Comparison of ENCODE assay signal across 15 cellular contexts in the genomic region with DNA sequence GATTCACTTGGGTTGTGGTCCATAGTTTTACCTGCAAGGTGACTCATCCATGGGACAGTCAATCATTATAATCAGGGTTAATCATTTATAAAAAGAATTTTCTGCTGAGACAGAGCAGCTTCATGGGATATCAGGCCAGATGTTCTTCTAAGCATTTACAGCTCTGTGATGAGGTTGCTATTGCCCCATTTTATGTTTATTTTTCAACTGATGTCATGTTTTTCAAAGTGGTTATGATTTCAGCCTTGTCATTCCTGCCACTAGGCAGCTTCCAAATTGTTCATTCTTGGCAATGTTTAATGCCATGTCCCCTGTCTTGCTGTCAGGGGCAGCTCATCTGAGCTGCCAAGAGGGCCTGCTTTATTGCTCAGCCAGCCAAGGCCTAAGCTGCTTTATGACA. TPM values are rescaled to one million over a fixed set of nuclear protein-coding genes. Genes with fewer than 3 reads are reported as not detected.
A peak's percentile ranks its signal among the peaks of the same experiment; 100 is the strongest.
DNase-seq lines count a peak whose midpoint lies in the region; ATAC-seq, FAIRE-seq and TF ChIP-seq lines count a peak whose summit lies in the region.
"Had no signal": no experiment of that assay in that cellular context is flagged by ENCODE, and none has a peak within 500 bp of the region (broad histone marks: within the 10 kb centered on the region; RNA-seq: fewer than 3 reads in every experiment).

No MANE protein-coding gene starts in this region.

- H3K36me3 Mint-ChIP-seq in astrocyte (ENCODE audit: low read depth, unreplicated experiment), result peaks cover 4% of the 10 kb centered on the region
- H3K36me3 Mint-ChIP-seq in activated CD4-positive, alpha-beta T cell treated with anti-CD3 and anti-CD28 coated beads, Interleukin-2, amount 10 ng/mL, durations not matched to agents 7 days and 5 days (ENCODE audit: low read depth), result no peaks in the 10 kb centered on the region

- H4K20me1 ChIP-seq in astrocyte (ENCODE audit: insufficient read depth, low read length), result no peaks in the 10 kb centered on the region

- no peaks in the 10 kb centered on the region for H3K36me3 ChIP-seq in astrocyte (ENCODE audit: insufficient read depth, low read length)
- H3K36me3 ChIP-seq in skeletal muscle tissue (ENCODE audit: control insufficient read depth in 3 of 3, insufficient read depth in 3 of 3, low read length in 3 of 3), result peaks cover 0 to 5% (median 0%) of the 10 kb centered on the region in 3 donors
- H3K36me3 ChIP-seq: sigmoid colon had no signal

- FAIRE-seq in astrocyte (lab: Jason Lieb, UNC), result no peak
- FAIRE-seq: H54 had no signal

- POLR2A ChIA-PET in activated CD4-positive, alpha-beta T cell treated with anti-CD3 and anti-CD28 coated beads, Interleukin-2, amount 10 ng/mL, durations not matched to agents 7 days and 5 days (lab: Charles Lee), result interaction anchor here (0.7 kb wide), 1 partner anchor 21 kb away, joined by 3 read pairs; no protein-coding TSS in a partner anchor

- ATAC-seq in left ventricle myocardium superior (peak; percentile 75), GM21447 (IDR thresholded peaks at IDR 0.05; ENCODE audit: unreplicated experiment) (no peak)

- no peaks in the 10 kb centered on the region for H3K79me2 ChIP-seq in astrocyte (ENCODE audit: insufficient read depth, low read length)

- CTCF ChIA-PET in activated CD4-positive, alpha-beta T cell treated with anti-CD3 and anti-CD28 coated beads, Interleukin-2, amount 10 ng/mL, durations not matched to agents 7 days and 5 days (lab: Charles Lee), result interaction anchor here (1.2 kb wide), 1 partner anchor 15 kb away, joined by 3 read pairs; no protein-coding TSS in a partner anchor

- peaks cover 12% of the 10 kb centered on the region for H3K4me1 ChIP-seq in astrocyte (ENCODE audit: insufficient read depth, low read length)
- H3K4me1 ChIP-seq in skeletal muscle tissue (ENCODE audit: control insufficient read depth in 3 of 3, insufficient read depth in 3 of 3, low read length in 3 of 3), result peaks cover 37 to 53% (median 39%) of the 10 kb centered on the region in 3 donors

- peak; percentile 40 for TF ChIP-seq CTCF in astrocyte (IDR thresholded peaks at IDR 0.05; ENCODE audit: insufficient read depth, low read depth, low read length)

- H3K9ac ChIP-seq in astrocyte (ENCODE audit: low read length), result no peak overlapping the region
- no peak overlapping the region for H3K9ac ChIP-seq in skeletal muscle tissue (ENCODE audit: low read depth in 1 of 3, low read length in 3 of 3)

- no peaks in the 10 kb centered on the region for H3K27me3 Mint-ChIP-seq in astrocyte (ENCODE audit: low read depth, unreplicated experiment)
- H3K27me3 Mint-ChIP-seq in activated CD4-positive, alpha-beta T cell treated with anti-CD3 and anti-CD28 coated beads, Interleukin-2, amount 10 ng/mL, durations not matched to agents 7 days and 5 days, result peaks cover 8% of the 10 kb centered on the region

- no peak overlapping the region for H2AFZ ChIP-seq in astrocyte (ENCODE audit: low read depth, low read length)

- no peak overlapping the region for H3K4me3 ChIP-seq in astrocyte (ENCODE audit: insufficient read depth, low read depth, low read length)
- H3K4me3 ChIP-seq in skeletal muscle tissue (ENCODE audit: low read length in 3 of 3), result no peak overlapping the region
- H3K4me3 ChIP-seq: sigmoid colon had no signal

- no peak overlapping the region for H3K4me2 ChIP-seq in astrocyte (ENCODE audit: low read length)

- H3K9me3 ChIP-seq in astrocyte (ENCODE audit: insufficient read depth, low read depth, low read length), result no peaks in the 10 kb centered on the region
- H3K9me3 ChIP-seq in skeletal muscle tissue (ENCODE audit: control insufficient read depth in 3 of 3, low read length in 3 of 3), result no peaks in the 10 kb centered on the region

- peak; percentile 24 for DNase-seq in ELR (ENCODE audit: low read depth)
- peak; percentile 32 for DNase-seq in astrocyte (ENCODE audit: low read depth)
- DNase-seq in left ventricle myocardium superior, result peak; percentile 38
- DNase-seq in DMS 273 (lab: John Stamatoyannopoulos, UW; ENCODE audit: unreplicated experiment), result no peak
- no peak for DNase-seq in effector CD8-positive, alpha-beta T cell (lab: John Stamatoyannopoulos, UW)
- no peak for DNase-seq in activated CD4-positive, alpha-beta T cell treated with anti-CD3 and anti-CD28 coated beads, Interleukin-2, amount 10 ng/mL, durations not matched to agents 7 days and 5 days
- DNase-seq: DND-41; effector CD4-positive, alpha-beta T cell; islet precursor cell; sigmoid colon; stimulated activated CD8-positive, alpha-beta memory T cell treated with anti-CD3 and anti-CD28 coated beads, Interleukin-4, amount 100 ng/mL, for 48 hours had no signal

- H3K27me3 ChIP-seq in astrocyte (ENCODE audit: insufficient read depth, low read length) (no peaks in the 10 kb centered on the region), skeletal muscle tissue (ENCODE audit: control insufficient read depth in 3 of 3, insufficient read depth in 3 of 3, low read length in 3 of 3) (no peaks in the 10 kb centered on the region)
- H3K27me3 ChIP-seq: sigmoid colon had no signal

- peaks cover 12% of the 10 kb centered on the region for H3K4me1 Mint-ChIP-seq in astrocyte (ENCODE audit: low read depth, unreplicated experiment)
- no peaks in the 10 kb centered on the region for H3K4me1 Mint-ChIP-seq in activated CD4-positive, alpha-beta T cell treated with anti-CD3 and anti-CD28 coated beads, Interleukin-2, amount 10 ng/mL, durations not matched to agents 7 days and 5 days

- H3K27ac Mint-ChIP-seq in astrocyte (ENCODE audit: unreplicated experiment), result peak overlapping the region; percentile 49
- no peak overlapping the region for H3K27ac Mint-ChIP-seq in activated CD4-positive, alpha-beta T cell treated with anti-CD3 and anti-CD28 coated beads, Interleukin-2, amount 10 ng/mL, durations not matched to agents 7 days and 5 days
- H3K27ac Mint-ChIP-seq: activated T-helper 1 cell treated with anti-CD3 and anti-CD28 coated beads, Interleukin-12 subunit alpha, Interleukin-12 subunit beta, Interleukin-2, Interleukin-4 antibody, amounts not matched to agents 30 ng/mL and 10 ng/mL and 1 ng/mL, durations not matched to agents 14 hours and 24 hours and 36 hours had no signal

- peaks cover 2% of the 10 kb centered on the region for H3K9me3 Mint-ChIP-seq in astrocyte (ENCODE audit: unreplicated experiment)
- peaks cover 10% of the 10 kb centered on the region for H3K9me3 Mint-ChIP-seq in activated CD4-positive, alpha-beta T cell treated with anti-CD3 and anti-CD28 coated beads, Interleukin-2, amount 10 ng/mL, durations not matched to agents 7 days and 5 days

- H3K27ac ChIP-seq in astrocyte (ENCODE audit: low read depth, low read length) (peak overlapping the region; percentile 2), skeletal muscle tissue (ENCODE audit: low read depth, low read length) (peak overlapping the region; percentile 58)

- intact Hi-C loops in left ventricle myocardium superior (cut with micrococcal nuclease), result no loop called here

- H3K4me3 Mint-ChIP-seq in astrocyte (ENCODE audit: unreplicated experiment), result no peak overlapping the region
- no peak overlapping the region for H3K4me3 Mint-ChIP-seq in activated CD4-positive, alpha-beta T cell treated with anti-CD3 and anti-CD28 coated beads, Interleukin-2, amount 10 ng/mL, durations not matched to agents 7 days and 5 days
- H3K4me3 Mint-ChIP-seq: activated T-helper 1 cell treated with anti-CD3 and anti-CD28 coated beads, Interleukin-12 subunit alpha, Interleukin-12 subunit beta, Interleukin-2, Interleukin-4 antibody, amounts not matched to agents 30 ng/mL and 10 ng/mL and 1 ng/mL, durations not matched to agents 14 hours and 24 hours and 36 hours had no signal

RNA-seq across cellular contexts. Expression of a gene that starts 35.9 kb away (rescaled TPM):
- total RNA-seq in astrocyte (32.9 and 35.1 TPM in 2 replicates), left ventricle myocardium superior (41.7 TPM), skeletal muscle tissue (21.4 TPM)
- total RNA-seq in activated CD4-positive, alpha-beta T cell treated with anti-CD3 and anti-CD28 coated beads, Interleukin-2, amount 10 ng/mL, durations not matched to agents 7 days and 5 days, result 10 to 100 TPM; 57.1 to 57.5 TPM

Comparison
In these comparisons a context has a peak if more than half of its experiments do, and no peak if none do; other contexts are left out.
1. DNase-seq: peak in ELR (single experiment), astrocyte (single experiment) and left ventricle myocardium superior (single experiment); none in DMS 273 (single experiment), effector CD8-positive, alpha-beta T cell (single experiment) and activated CD4-positive, alpha-beta T cell treated with anti-CD3 and anti-CD28 coated beads, Interleukin-2, amount 10 ng/mL, durations not matched to agents 7 days and 5 days (single experiment).